10 cellular contexts compared by ENCODE assay signal in genomic region chr7:18538554-18539250, GRCh38. TPM values are rescaled to one million over a fixed set of nuclear protein-coding genes. Genes with fewer than 3 reads are reported as not detected.
DNase-seq lines count a peak whose midpoint lies in the region; ATAC-seq and TF ChIP-seq lines count a peak whose summit lies in the region.
"Had no signal": no experiment of that assay in that cellular context is flagged by ENCODE, and none has a peak within 500 bp of the region (broad histone marks: within the 10 kb centered on the region; RNA-seq: fewer than 3 reads in every experiment).

No MANE protein-coding gene starts in this region.

- H3K27me3 ChIP-seq in CD4-positive, CD25-positive, alpha-beta regulatory T cell (ENCODE audit: control insufficient read depth, insufficient read depth, low read length), result no peaks in the 10 kb centered on the region
- no peaks in the 10 kb centered on the region for H3K27me3 ChIP-seq in transverse colon

- no peaks in the 10 kb centered on the region for H3K27me3 Mint-ChIP-seq in CD4-positive, CD25-positive, alpha-beta regulatory T cell
- H3K27me3 Mint-ChIP-seq in glutamatergic neuron (ENCODE audit: unreplicated experiment), result peaks cover 2% of the 10 kb centered on the region

- peaks cover 2 to 15% (median 5%) of the 10 kb centered on the region in 4 donors for H3K4me1 Mint-ChIP-seq in CD4-positive, CD25-positive, alpha-beta regulatory T cell
- H3K4me1 Mint-ChIP-seq in glutamatergic neuron (ENCODE audit: low read depth, unreplicated experiment), result peaks cover 33% of the 10 kb centered on the region

- in situ Hi-C loops in transverse colon (cut with MboI; ENCODE audit: low pct_ligation_motif_present in 1 of 4, low pct_unique_long_range_greater_than_20kb in 1 of 4, low sequenced_read_pairs in 3 of 4), result no loop called here

- peak in 1 of 2 donors; percentile 31 for ATAC-seq in CD4-positive, CD25-positive, alpha-beta regulatory T cell (ENCODE audit: low read depth in 2 of 2)
- ATAC-seq in GM19043 (IDR thresholded peaks at IDR 0.05; ENCODE audit: low read depth, unreplicated experiment) (peak; percentile 69), HG02798 (IDR thresholded peaks at IDR 0.05; ENCODE audit: poor library complexity, unreplicated experiment) (peak; percentile 76), HG03565 (IDR thresholded peaks at IDR 0.05; ENCODE audit: unreplicated experiment) (peak; percentile 70)

- H3K27ac ChIP-seq in CD4-positive, CD25-positive, alpha-beta regulatory T cell (ENCODE audit: insufficient read depth, low read length, poor library complexity, severe bottlenecking), result no peak overlapping the region
- no peak overlapping the region for H3K27ac ChIP-seq in transverse colon

- no peaks in the 10 kb centered on the region for H3K4me1 ChIP-seq in CD4-positive, CD25-positive, alpha-beta regulatory T cell (ENCODE audit: control insufficient read depth, insufficient read depth, low read length, poor library complexity, severe bottlenecking)
- H3K4me1 ChIP-seq in transverse colon, result no peaks in the 10 kb centered on the region

- no peaks in the 10 kb centered on the region for H3K36me3 ChIP-seq in CD4-positive, CD25-positive, alpha-beta regulatory T cell (ENCODE audit: control insufficient read depth, insufficient read depth, low read length)
- no peaks in the 10 kb centered on the region for H3K36me3 ChIP-seq in transverse colon

- H3K4me3 ChIP-seq in CD4-positive, CD25-positive, alpha-beta regulatory T cell (ENCODE audit: low read depth, low read length), result peak overlapping the region; percentile 4
- H3K4me3 ChIP-seq in transverse colon, result no peak overlapping the region

- no peak for TF ChIP-seq POLR2A in transverse colon (IDR thresholded peaks at IDR 0.05)

- intact Hi-C loops in transverse colon (cut with DNase I; ENCODE audit: low total_unique reads), result no loop called here

- peak overlapping the region in 2 of 4 donors; percentile 46 to 66 for H3K4me3 Mint-ChIP-seq in CD4-positive, CD25-positive, alpha-beta regulatory T cell
- H3K4me3 Mint-ChIP-seq in glutamatergic neuron (ENCODE audit: unreplicated experiment), result no peak overlapping the region

- DNase-seq in CD4-positive, CD25-positive, alpha-beta regulatory T cell, result no peak
- DNase-seq in glutamatergic neuron (no peak), transverse colon (no peak), DMS114 treated with DMSO at 0.1 percent for 48 hours (lab: John Stamatoyannopoulos, UW; ENCODE audit: unreplicated experiment) (no peak), NCI-H446 treated with DMSO at 0.1 percent for 48 hours (lab: John Stamatoyannopoulos, UW) (no peak)
- DNase-seq: activated naive CD4-positive, alpha-beta T cell; NCI-H446 had no signal

- TF ChIP-seq EP300 in transverse colon (IDR thresholded peaks at IDR 0.05; ENCODE audit: low read depth), result no peak

- H3K27ac Mint-ChIP-seq in CD4-positive, CD25-positive, alpha-beta regulatory T cell, result no peak overlapping the region
- no peak overlapping the region for H3K27ac Mint-ChIP-seq in glutamatergic neuron (ENCODE audit: unreplicated experiment)

- TF ChIP-seq CTCF in glutamatergic neuron (IDR thresholded peaks at IDR 0.05; ENCODE audit: partially characterized antibody, unreplicated experiment), result no peak
- TF ChIP-seq CTCF in transverse colon (IDR thresholded peaks at IDR 0.05), result no peak

- peaks cover 0 to 5% (median 0%) of the 10 kb centered on the region in 7 donors for H3K9me3 Mint-ChIP-seq in CD4-positive, CD25-positive, alpha-beta regulatory T cell
- no peaks in the 10 kb centered on the region for H3K9me3 Mint-ChIP-seq in glutamatergic neuron (ENCODE audit: unreplicated experiment)

- H3K9me3 ChIP-seq in CD4-positive, CD25-positive, alpha-beta regulatory T cell (ENCODE audit: control insufficient read depth in 2 of 2, low read length in 2 of 2), result no peaks in the 10 kb centered on the region
- H3K9me3 ChIP-seq in transverse colon, result no peaks in the 10 kb centered on the region

- no peaks in the 10 kb centered on the region for H3K36me3 Mint-ChIP-seq in CD4-positive, CD25-positive, alpha-beta regulatory T cell
- H3K36me3 Mint-ChIP-seq in glutamatergic neuron (ENCODE audit: unreplicated experiment), result no peaks in the 10 kb centered on the region

RNA-seq across cellular contexts. Expression of gene HDAC9, which starts 43.2 kb away (rescaled TPM):
- total RNA-seq in CD4-positive, CD25-positive, alpha-beta regulatory T cell, result 10.4 TPM
- polyA plus RNA-seq in CD4-positive, CD25-positive, alpha-beta regulatory T cell, result 10 to 100 TPM in 2 of 4 donors, 1 to 10 TPM in 2; 4.1 to 23.7 (median 10.1) TPM
- total RNA-seq in glutamatergic neuron (ENCODE audit: unreplicated experiment), result 94.8 TPM
- total RNA-seq in transverse colon, result 10 to 100 TPM in 3 of 4 donors, 1 to 10 TPM in 1; 6.0 to 47.5 (median 33.7) TPM
